7 cellular contexts compared by ENCODE assay signal in genomic region chr10:11018426-11018818, GRCh38. TPM values are rescaled to one million over a fixed set of nuclear protein-coding genes. Genes with fewer than 3 reads are reported as not detected.
DNase-seq lines count a peak whose midpoint lies in the region; ATAC-seq and TF ChIP-seq lines count a peak whose summit lies in the region.

No MANE protein-coding gene starts in this region.

- ATAC-seq in HG02642 (IDR thresholded peaks at IDR 0.05; ENCODE audit: poor library complexity, unreplicated experiment) = peak; percentile 12
- ATAC-seq in heart right ventricle = peak in 7 of 8 donors; percentile 22 to 52 (median 28)

- peak overlapping the region; percentile 87 to 97 (median 92) for H3K27ac ChIP-seq in heart right ventricle

- H3K27me3 ChIP-seq in heart right ventricle = peaks cover 0 to 72% (median 0%) of the 10 kb centered on the region in 7 donors

- H3K4me3 ChIP-seq in heart right ventricle (peak overlapping the region; percentile 47 to 98 (median 72)), skeletal muscle cell (ENCODE audit: low read depth, low read length) (peak overlapping the region; percentile 58)

- no peaks in the 10 kb centered on the region for H3K36me3 ChIP-seq in heart right ventricle

- WGBS in heart right ventricle, 2 donors = 1% methylated on average over 21 to 57 of the region's 57 CpGs

- H3K4me1 ChIP-seq in heart right ventricle = peaks cover 4 to 85% (median 51%) of the 10 kb centered on the region in 9 donors

- no peak for TF ChIP-seq CTCF in heart right ventricle (IDR thresholded peaks at IDR 0.05)

- peak; percentile 60 for DNase-seq in activated CD8-positive, alpha-beta memory T cell treated with anti-CD3 and anti-CD28 coated beads, Interleukin-2, amount 50 U/mL, for 48 hours
- DNase-seq in heart right ventricle (peak; percentile 37 to 43), skeletal muscle cell (ENCODE audit: low read depth) (no peak), ecto neural progenitor cell (ENCODE audit: low spot score) (no peak), AG20443 (ENCODE audit: low spot score) (no peak), NCI-H2171 (lab: John Stamatoyannopoulos, UW) (no peak)

- no peaks in the 10 kb centered on the region for H3K9me3 ChIP-seq in heart right ventricle

- intact Hi-C loops in heart right ventricle (cut with DNase I) = loop anchor here in 4 of 10 donors (5.0 to 10.0 kb wide), 7 partner anchors 106 to 244 kb away; no protein-coding TSS in a partner anchor

RNA-seq across cellular contexts. Expression of gene CELF2, which starts 0.8 kb away (rescaled TPM):
- 10 to 100 TPM; 61.9 to 90.9 (median 82.2) TPM for total RNA-seq in heart right ventricle
- 10 to 100 TPM; 13.0 to 18.3 TPM for polyA plus RNA-seq in heart right ventricle

Comparison
In these comparisons a context has a peak if more than half of its experiments do, and no peak if none do; other contexts are left out.
1. DNase-seq: peak in activated CD8-positive, alpha-beta memory T cell treated with anti-CD3 and anti-CD28 coated beads, Interleukin-2, amount 50 U/mL, for 48 hours (single experiment) and heart right ventricle (2 of 2); none in skeletal muscle cell (single experiment), ecto neural progenitor cell (single experiment), AG20443 (single experiment) and NCI-H2171 (single experiment).